ENCODE assay signal across 30 cellular contexts in the genomic region with DNA sequence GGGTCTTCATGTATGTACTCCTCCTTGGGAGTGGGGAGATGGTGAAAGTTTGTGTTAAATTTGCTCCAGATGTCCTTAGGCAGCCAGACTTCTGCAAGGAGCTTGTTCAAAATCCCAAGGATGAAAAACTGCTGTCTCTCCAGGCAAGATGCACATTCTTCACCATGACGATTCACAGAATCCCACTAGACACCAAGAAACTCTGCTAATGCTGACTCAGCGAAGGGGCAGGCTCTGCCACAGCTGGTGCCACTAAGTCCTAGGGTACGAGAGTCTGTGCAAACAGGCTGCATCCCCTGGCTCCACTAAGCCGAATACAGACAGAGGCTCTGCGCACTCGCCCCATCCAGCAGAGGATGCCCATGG.
"Had no signal": no experiment of that assay in that cellular context is flagged by ENCODE, and none has a peak within 500 bp of the region (broad histone marks: within the 10 kb centered on the region; RNA-seq: fewer than 3 reads in every experiment).

No MANE protein-coding gene starts in this region.

- H3K36me3 ChIP-seq: adrenal gland, cardiac muscle cell, colonic mucosa, gastrocnemius medialis, heart left ventricle had no signal

- H3K4me3 ChIP-seq: adrenal gland, body of pancreas, cardiac muscle cell, colonic mucosa, gastrocnemius medialis, heart left ventricle had no signal

- H3K4me1 ChIP-seq: adrenal gland, body of pancreas, colonic mucosa, gastrocnemius medialis, heart left ventricle had no signal

- H3K9me3 ChIP-seq: adrenal gland, body of pancreas, colonic mucosa, gastrocnemius medialis, heart left ventricle had no signal

- H3K27ac ChIP-seq: adrenal gland, body of pancreas, cardiac muscle cell, colonic mucosa, gastrocnemius medialis, heart left ventricle had no signal

- H3K27me3 ChIP-seq: adrenal gland, body of pancreas, colonic mucosa had no signal

- ATAC-seq: activated CD4-positive, alpha-beta T cell treated with anti-CD3 and anti-CD28 coated beads for 36 hours; activated CD8-positive, alpha-beta memory T cell treated with anti-CD3 and anti-CD28 coated beads, Interleukin-2, amount 10 ng/mL, durations not matched to agents 7 days and 5 days; activated CD8-positive, alpha-beta T cell treated with anti-CD3 and anti-CD28 coated beads, Interleukin-2, amount 10 ng/mL, durations not matched to agents 7 days and 5 days; activated naive CD8-positive, alpha-beta T cell treated with anti-CD3 and anti-CD28 coated beads, Interleukin-2, amount 50 U/mL, for 24 hours; body of pancreas; esophagus mucosa; gastrocnemius medialis; heart left ventricle had no signal

- DNase-seq: activated CD4-positive, alpha-beta memory T cell treated with anti-CD3 and anti-CD28 coated beads for 36 hours; activated CD4-positive, alpha-beta T cell treated with anti-CD3 and anti-CD28 coated beads for 36 hours; activated CD4-positive, alpha-beta T cell treated with anti-CD3 and anti-CD28 coated beads, Interleukin-2, amount 10 ng/mL, durations not matched to agents 24 days and 14 days; activated CD4-positive, CD25-positive, alpha-beta regulatory T cell; activated CD4-positive, CD25-positive, alpha-beta regulatory T cell treated with anti-CD3 and anti-CD28 coated beads, Interleukin-2, amount 50 U/mL, for 72 hours; activated CD8-positive, alpha-beta memory T cell treated with anti-CD3 and anti-CD28 coated beads, Interleukin-2, amount 10 ng/mL, durations not matched to agents 7 days and 5 days; activated CD8-positive, alpha-beta memory T cell treated with anti-CD3 and anti-CD28 coated beads, Interleukin-2, amount 50 U/mL, for 4 hours; activated CD8-positive, alpha-beta T cell treated with anti-CD3 and anti-CD28 coated beads, Interleukin-2, amount 10 ng/mL, durations not matched to agents 7 days and 5 days; activated effector memory CD4-positive, alpha-beta T cell treated with anti-CD3 and anti-CD28 coated beads, Interleukin-2, amount 50 U/mL, for 16 hours; activated naive CD4-positive, alpha-beta T cell treated with anti-CD3 and anti-CD28 coated beads for 36 hours; activated naive CD8-positive, alpha-beta T cell treated with anti-CD3 and anti-CD28 coated beads for 36 hours; activated naive CD8-positive, alpha-beta T cell treated with anti-CD3 and anti-CD28 coated beads, Interleukin-2, amount 50 U/mL, for 24 hours; activated T-cell treated with anti-CD3 and anti-CD28 coated beads, Interleukin-2, amount 50 U/mL, for 1 hour; activated T-cell treated with anti-CD3 and anti-CD28 coated beads, Interleukin-2, amount 50 U/mL, for 48 hours; adrenal gland; amygdala; aorta; body of pancreas; central memory CD4-positive, alpha-beta T cell; cerebellar nuclear complex; colonic mucosa; effector memory CD4-positive, alpha-beta T cell; endodermal cell; foreskin fibroblast; gastrocnemius medialis; glutamatergic neuron; heart left ventricle; T-helper 2 cell had no signal
